ENCODE assay signal across 17 cellular contexts in genomic region chr2:10884530-10885478, GRCh38. TPM values are rescaled to one million over a fixed set of nuclear protein-coding genes. Genes with fewer than 3 reads are reported as not detected.
DNase-seq lines count a peak whose midpoint lies in the region; ATAC-seq and TF ChIP-seq lines count a peak whose summit lies in the region.
"Had no signal": no experiment of that assay in that cellular context is flagged by ENCODE, and none has a peak within 500 bp of the region (broad histone marks: within the 10 kb centered on the region; RNA-seq: fewer than 3 reads in every experiment).

No MANE protein-coding gene starts in this region.

- no peak overlapping the region for H3K4me3 ChIP-seq in colonic mucosa
- H3K4me3 ChIP-seq in neural cell (ENCODE audit: low read length), result peak overlapping the region; percentile 39
- no peak overlapping the region for H3K4me3 ChIP-seq in OCI-LY7 (ENCODE audit: low read depth, low read length, poor library complexity, severe bottlenecking)

- intact Hi-C loops in colonic mucosa (cut with DNase I) (no loop called here), OCI-LY7 (cut with micrococcal nuclease; ENCODE audit: unreplicated experiment) (no loop called here)

- peak overlapping the region in 1 of 2 donors; percentile 41 for H3K9ac ChIP-seq in colonic mucosa (ENCODE audit: low read depth in 2 of 2, low read length in 2 of 2)
- H3K9ac ChIP-seq in neural cell (ENCODE audit: low read length), result peak overlapping the region; percentile 30

- H3K9me3 ChIP-seq in colonic mucosa (no peaks in the 10 kb centered on the region), neural cell (ENCODE audit: low read length) (no peaks in the 10 kb centered on the region), OCI-LY7 (ENCODE audit: low read length) (no peaks in the 10 kb centered on the region)

- POLR2A ChIA-PET in OCI-LY7 (lab: Charles Lee), result interaction anchor here (0.9 kb wide), 1 partner anchor 18 kb away, joined by 5 read pairs; no protein-coding TSS in a partner anchor

- BruUV-seq in OCI-LY7 (replicated peaks; lab: Mats Ljungman, UMichigan), result no TSS peak

- in situ Hi-C loops in GM13976 (cut with MboI; ENCODE audit: low sequenced_read_pairs, unreplicated experiment), result no loop called here

- CTCF ChIA-PET in OCI-LY7 (lab: Charles Lee; ENCODE audit: unreplicated experiment), result no interaction called here

- H3K79me2 ChIP-seq in neural cell (replicated peaks; ENCODE audit: insufficient read depth, low read length) (no peaks in the 10 kb centered on the region), OCI-LY7 (ENCODE audit: insufficient read depth, low read depth, low read length) (no peaks in the 10 kb centered on the region)

- no peaks in the 10 kb centered on the region for H3K9me2 ChIP-seq in neural cell (ENCODE audit: insufficient read depth, low read length)
- no peaks in the 10 kb centered on the region for H3K9me2 ChIP-seq in OCI-LY7 (ENCODE audit: insufficient read depth, low read length)

- H4K20me1 ChIP-seq in neural cell (ENCODE audit: insufficient read depth) (no peaks in the 10 kb centered on the region), OCI-LY7 (ENCODE audit: insufficient read depth, low read length) (no peaks in the 10 kb centered on the region)

- peaks cover 9% of the 10 kb centered on the region for H3K4me1 ChIP-seq in colonic mucosa
- H3K4me1 ChIP-seq in OCI-LY7 (ENCODE audit: insufficient read depth, low read length, poor library complexity, severe bottlenecking), result no peaks in the 10 kb centered on the region

- H3K4me2 ChIP-seq in neural cell (ENCODE audit: low read length) (peak overlapping the region; percentile 15), OCI-LY7 (ENCODE audit: low read length) (no peak overlapping the region)

- peak; percentile 49 for ATAC-seq in GM18511 (IDR thresholded peaks at IDR 0.05; ENCODE audit: unreplicated experiment)

- no peak for TF ChIP-seq CTCF in colonic mucosa (IDR thresholded peaks at IDR 0.05)
- no peak for TF ChIP-seq CTCF in neural cell (IDR thresholded peaks at IDR 0.05; ENCODE audit: poor library complexity, severe bottlenecking)
- TF ChIP-seq CTCF in OCI-LY7 (conservative IDR thresholded peaks at IDR 0.05; ENCODE audit: low read length), result no peak
- TF ChIP-seq CTCF in GM13976 (IDR thresholded peaks at IDR 0.05; ENCODE audit: borderline replicate concordance, control extremely low read depth, extremely low read depth, insufficient read depth, missing control alignments), result no peak

- H3K27ac ChIP-seq in colonic mucosa, result peak overlapping the region; percentile 6
- H3K27ac ChIP-seq in neural cell (ENCODE audit: low read length), result peak overlapping the region; percentile 76
- no peak overlapping the region for H3K27ac ChIP-seq in OCI-LY7 (ENCODE audit: low read depth, low read length, poor library complexity, severe bottlenecking)

- H3K27me3 ChIP-seq in colonic mucosa (no peaks in the 10 kb centered on the region), neural cell (ENCODE audit: insufficient read depth, low read depth, low read length) (no peaks in the 10 kb centered on the region)

- peak; percentile 26 for TF ChIP-seq EP300 in neural cell (conservative IDR thresholded peaks at IDR 0.05; ENCODE audit: poor library complexity, severe bottlenecking)

- H2AFZ ChIP-seq in neural cell (ENCODE audit: low read depth, low read length), result no peak overlapping the region
- H2AFZ ChIP-seq in OCI-LY7 (ENCODE audit: low read length), result no peak overlapping the region

- no peak for TF ChIP-seq RAD21 in neural cell (conservative IDR thresholded peaks at IDR 0.05)

- H3F3A ChIP-seq in neural cell (ENCODE audit: insufficient read depth, low read length, poor library complexity, severe bottlenecking), result no peaks in the 10 kb centered on the region

- H3K36me3 ChIP-seq in colonic mucosa, result no peaks in the 10 kb centered on the region
- H3K36me3 ChIP-seq in neural cell (ENCODE audit: insufficient read depth, low read length), result no peaks in the 10 kb centered on the region
- no peaks in the 10 kb centered on the region for H3K36me3 ChIP-seq in OCI-LY7 (ENCODE audit: insufficient read depth, low read length)

- DNase-seq in NCI-H1417 treated with DMSO at 0.1 percent for 48 hours (lab: John Stamatoyannopoulos, UW) (peak; percentile 20), colonic mucosa (no peak), AG08395 (ENCODE audit: low spot score) (no peak), OCI-LY7 (ENCODE audit: low spot score) (no peak), HuH-7.5 (ENCODE audit: low spot score) (no peak), GM13976 (ENCODE audit: low spot score) (no peak)
- DNase-seq: activated CD8-positive, alpha-beta memory T cell treated with anti-CD3 and anti-CD28 coated beads for 24 hours; activated naive CD4-positive, alpha-beta T cell; cortex of kidney; NCI-H774; SHP77; stimulated activated CD4-positive, alpha-beta T cell treated with anti-CD3 and anti-CD28 coated beads, Interleukin-2, amount 100 ng/mL, for 48 hours had no signal

TF ChIP-seq in neural cell, 6 proteins besides CTCF, POLR2A, EP300 and RAD21:
- TF ChIP-seq REST (IDR thresholded peaks at IDR 0.05; ENCODE audit: borderline replicate concordance), result no peak
- peak; percentile 43 for TF ChIP-seq POLR2AphosphoS5 (IDR thresholded peaks at IDR 0.05)
- no peak for TF ChIP-seq SMC3 (conservative IDR thresholded peaks at IDR 0.05; ENCODE audit: poor library complexity)

RNA-seq across cellular contexts. Expression of gene KCNF1, which starts 26.9 kb away (rescaled TPM):
- total RNA-seq in colonic mucosa (under 1 TPM; 0.22 to 0.90 TPM), OCI-LY7 (2022) (not detected in 2 replicates)
- 11.4 and 12.9 TPM in 2 replicates for polyA plus RNA-seq in neural cell
- 19.5 and 19.6 TPM in 2 replicates for polyA minus RNA-seq in neural cell
- not detected in 2 replicates for total RNA-seq in OCI-LY7 (2014; rRNA removed; shearing (Covaris generic))
- total RNA-seq: Daoy had no signal
- polyA plus RNA-seq: BJ, immature natural killer cell had no signal
